2 cellular contexts compared by ENCODE assay signal in genomic region chr1:109447524-109447923, GRCh38.
TF ChIP-seq lines count a peak whose summit lies in the region.

No MANE protein-coding gene starts in this region.

TF ChIP-seq in HepG2, 621 proteins besides CTCF, POLR2A, EP300 and RAD21:
- TF ChIP-seq MAFF (IDR thresholded peaks at IDR 0.05; ENCODE audit: low read depth, low read length), result 0 out of 2 replicates have a peak, but pooled peaks have one; percentile 21
- TF ChIP-seq MAFK (conservative IDR thresholded peaks at IDR 0.05 in 1 of 2, IDR thresholded peaks at IDR 0.05 in 1 of 2; ENCODE audit: low read length in 2 of 2), result peak; percentile 54 to 72
- TF ChIP-seq ZNF414 (CRISPR knock-in tag; IDR thresholded peaks at IDR 0.05), result no peak
- TF ChIP-seq THYN1 (CRISPR knock-in tag; IDR thresholded peaks at IDR 0.05; ENCODE audit: borderline replicate concordance, low read depth), result no peak

TF ChIP-seq in HEK293T, 16 proteins besides CTCF, POLR2A, EP300 and RAD21:
- TF ChIP-seq SUZ12 (IDR thresholded peaks at IDR 0.05) (no peak), ELF4 (IDR thresholded peaks at IDR 0.05) (no peak), TARDBP (IDR thresholded peaks at IDR 0.05) (no peak), BHLHE40 (IDR thresholded peaks at IDR 0.05; ENCODE audit: borderline replicate concordance) (no peak), ZNF384 (IDR thresholded peaks at IDR 0.05) (no peak), CTBP1 (IDR thresholded peaks at IDR 0.05; ENCODE audit: borderline replicate concordance) (no peak), FOXM1 (IDR thresholded peaks at IDR 0.05; ENCODE audit: borderline replicate concordance) (no peak), NFRKB (IDR thresholded peaks at IDR 0.05) (no peak), L3MBTL2 (conservative IDR thresholded peaks at IDR 0.05) (no peak), FOXK2 (IDR thresholded peaks at IDR 0.05) (no peak), FOXA1 (IDR thresholded peaks at IDR 0.05) (no peak), HDGF (IDR thresholded peaks at IDR 0.05; ENCODE audit: borderline replicate concordance) (no peak), LEF1 (IDR thresholded peaks at IDR 0.05; ENCODE audit: borderline replicate concordance) (no peak), PKNOX1 (IDR thresholded peaks at IDR 0.05) (no peak), SP1 (IDR thresholded peaks at IDR 0.05) (no peak), ARNT (IDR thresholded peaks at IDR 0.05) (no peak)
